In the genomic region with DNA sequence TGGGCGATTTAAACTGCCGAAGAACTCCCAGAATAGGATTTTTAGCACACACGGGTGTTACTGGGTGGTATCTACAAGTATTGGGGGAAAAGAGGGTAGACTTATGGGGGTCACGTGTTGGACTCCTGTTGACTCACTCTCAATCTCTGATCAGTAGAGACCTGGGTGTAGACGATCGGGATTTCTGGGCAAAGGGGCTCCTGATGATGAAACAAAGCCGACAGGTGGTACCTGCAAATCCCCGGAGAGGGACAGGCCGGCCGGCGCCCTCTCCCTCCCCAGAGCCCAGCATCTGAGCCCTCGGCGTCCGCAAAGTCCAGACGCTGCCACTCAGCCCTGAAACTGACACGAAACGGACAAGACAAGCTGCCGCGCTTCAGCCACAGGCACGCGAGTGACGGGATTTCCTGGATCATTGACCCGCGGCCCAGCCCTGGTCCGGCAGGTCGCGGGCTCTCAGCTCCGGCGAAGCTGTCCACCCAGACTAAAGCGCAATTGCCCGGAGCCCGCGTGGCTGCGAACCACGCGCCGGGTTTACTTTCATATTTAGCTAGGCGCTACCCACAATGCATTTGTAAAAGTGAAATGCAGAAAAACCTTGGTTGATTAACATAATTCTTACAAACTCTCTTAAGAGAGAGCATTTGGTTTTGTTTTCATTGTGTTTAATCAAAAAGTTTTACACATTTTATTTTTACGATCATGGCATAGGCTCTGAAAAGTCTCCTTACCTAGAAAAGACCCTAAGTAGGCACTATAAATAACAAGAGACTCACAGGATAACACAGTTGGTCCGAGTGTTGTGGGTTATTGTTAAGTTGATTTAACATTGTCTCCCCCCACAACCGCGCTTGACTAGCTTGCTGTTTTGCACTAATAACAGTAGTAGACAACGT, we compare ENCODE assay signal across 1 cellular context.
A peak's percentile ranks its signal among the peaks of the same experiment; 100 is the strongest.
TF ChIP-seq lines count a peak whose summit lies in the region.

No MANE protein-coding gene starts in this region.

TF ChIP-seq in HEK293, 187 proteins besides CTCF, POLR2A, EP300 and RAD21 (continued from another document and continues in another):
- TF ChIP-seq, protein P1, sequence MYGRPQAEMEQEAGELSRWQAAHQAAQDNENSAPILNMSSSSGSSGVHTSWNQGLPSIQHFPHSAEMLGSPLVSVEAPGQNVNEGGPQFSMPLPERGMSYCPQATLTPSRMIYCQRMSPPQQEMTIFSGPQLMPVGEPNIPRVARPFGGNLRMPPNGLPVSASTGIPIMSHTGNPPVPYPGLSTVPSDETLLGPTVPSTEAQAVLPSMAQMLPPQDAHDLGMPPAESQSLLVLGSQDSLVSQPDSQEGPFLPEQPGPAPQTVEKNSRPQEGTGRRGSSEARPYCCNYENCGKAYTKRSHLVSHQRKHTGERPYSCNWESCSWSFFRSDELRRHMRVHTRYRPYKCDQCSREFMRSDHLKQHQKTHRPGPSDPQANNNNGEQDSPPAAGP (tag by site-specific recombination; IDR thresholded peaks at IDR 0.05), result peak; percentile 60; the same call in 1 of the 2 replicates
- no peak for TF ChIP-seq ZNF623 (tag by site-specific recombination; IDR thresholded peaks at IDR 0.05)
- TF ChIP-seq ZNF157 (tag by site-specific recombination; IDR thresholded peaks at IDR 0.05), result no peak
- TF ChIP-seq, protein P2, sequence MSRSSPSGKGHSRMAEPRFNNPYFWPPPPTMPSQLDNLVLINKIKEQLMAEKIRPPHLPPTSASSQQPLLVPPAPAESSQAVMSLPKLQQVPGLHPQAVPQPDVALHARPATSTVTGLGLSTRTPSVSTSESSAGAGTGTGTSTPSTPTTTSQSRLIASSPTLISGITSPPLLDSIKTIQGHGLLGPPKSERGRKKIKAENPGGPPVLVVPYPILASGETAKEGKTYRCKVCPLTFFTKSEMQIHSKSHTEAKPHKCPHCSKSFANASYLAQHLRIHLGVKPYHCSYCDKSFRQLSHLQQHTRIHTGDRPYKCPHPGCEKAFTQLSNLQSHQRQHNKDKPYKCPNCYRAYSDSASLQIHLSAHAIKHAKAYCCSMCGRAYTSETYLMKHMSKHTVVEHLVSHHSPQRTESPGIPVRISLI (tag by site-specific recombination; IDR thresholded peaks at IDR 0.05), result no peak
- TF ChIP-seq, protein P3, sequence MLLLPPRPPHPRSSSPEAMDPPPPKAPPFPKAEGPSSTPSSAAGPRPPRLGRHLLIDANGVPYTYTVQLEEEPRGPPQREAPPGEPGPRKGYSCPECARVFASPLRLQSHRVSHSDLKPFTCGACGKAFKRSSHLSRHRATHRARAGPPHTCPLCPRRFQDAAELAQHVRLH (tag by site-specific recombination; IDR thresholded peaks at IDR 0.05), result peak; percentile 8; the same call in 1 of the 2 replicates
- peak; percentile 92 for TF ChIP-seq ZNF660 (tag by site-specific recombination; IDR thresholded peaks at IDR 0.05)
- no peak for TF ChIP-seq ZNF48 (tag by site-specific recombination; IDR thresholded peaks at IDR 0.05)
- TF ChIP-seq, protein P4, sequence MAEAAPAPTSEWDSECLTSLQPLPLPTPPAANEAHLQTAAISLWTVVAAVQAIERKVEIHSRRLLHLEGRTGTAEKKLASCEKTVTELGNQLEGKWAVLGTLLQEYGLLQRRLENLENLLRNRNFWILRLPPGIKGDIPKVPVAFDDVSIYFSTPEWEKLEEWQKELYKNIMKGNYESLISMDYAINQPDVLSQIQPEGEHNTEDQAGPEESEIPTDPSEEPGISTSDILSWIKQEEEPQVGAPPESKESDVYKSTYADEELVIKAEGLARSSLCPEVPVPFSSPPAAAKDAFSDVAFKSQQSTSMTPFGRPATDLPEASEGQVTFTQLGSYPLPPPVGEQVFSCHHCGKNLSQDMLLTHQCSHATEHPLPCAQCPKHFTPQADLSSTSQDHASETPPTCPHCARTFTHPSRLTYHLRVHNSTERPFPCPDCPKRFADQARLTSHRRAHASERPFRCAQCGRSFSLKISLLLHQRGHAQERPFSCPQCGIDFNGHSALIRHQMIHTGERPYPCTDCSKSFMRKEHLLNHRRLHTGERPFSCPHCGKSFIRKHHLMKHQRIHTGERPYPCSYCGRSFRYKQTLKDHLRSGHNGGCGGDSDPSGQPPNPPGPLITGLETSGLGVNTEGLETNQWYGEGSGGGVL (tag by site-specific recombination; IDR thresholded peaks at IDR 0.05), result peak; percentile 38; the same call in 1 of the 2 replicates
- TF ChIP-seq, protein P5, sequence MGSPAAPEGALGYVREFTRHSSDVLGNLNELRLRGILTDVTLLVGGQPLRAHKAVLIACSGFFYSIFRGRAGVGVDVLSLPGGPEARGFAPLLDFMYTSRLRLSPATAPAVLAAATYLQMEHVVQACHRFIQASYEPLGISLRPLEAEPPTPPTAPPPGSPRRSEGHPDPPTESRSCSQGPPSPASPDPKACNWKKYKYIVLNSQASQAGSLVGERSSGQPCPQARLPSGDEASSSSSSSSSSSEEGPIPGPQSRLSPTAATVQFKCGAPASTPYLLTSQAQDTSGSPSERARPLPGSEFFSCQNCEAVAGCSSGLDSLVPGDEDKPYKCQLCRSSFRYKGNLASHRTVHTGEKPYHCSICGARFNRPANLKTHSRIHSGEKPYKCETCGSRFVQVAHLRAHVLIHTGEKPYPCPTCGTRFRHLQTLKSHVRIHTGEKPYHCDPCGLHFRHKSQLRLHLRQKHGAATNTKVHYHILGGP (tag by site-specific recombination; IDR thresholded peaks at IDR 0.05), result no peak
- no peak for TF ChIP-seq ZNF19 (tag by site-specific recombination; IDR thresholded peaks at IDR 0.05; ENCODE audit: low read depth)
- TF ChIP-seq ZNF133 (tag by site-specific recombination; IDR thresholded peaks at IDR 0.05), result no peak
- peak; percentile 35 for TF ChIP-seq SP3 (tag by site-specific recombination; IDR thresholded peaks at IDR 0.05)
- no peak for TF ChIP-seq BCL11A (tag by site-specific recombination; IDR thresholded peaks at IDR 0.05; ENCODE audit: low read depth)
- no peak for TF ChIP-seq HOXA7 (CRISPR knock-in tag; IDR thresholded peaks at IDR 0.05; ENCODE audit: borderline replicate concordance)
- peak; percentile 54; the same call in 1 of the 2 replicates for TF ChIP-seq KLF10 (tag by site-specific recombination; IDR thresholded peaks at IDR 0.05)
- TF ChIP-seq, protein P6, sequence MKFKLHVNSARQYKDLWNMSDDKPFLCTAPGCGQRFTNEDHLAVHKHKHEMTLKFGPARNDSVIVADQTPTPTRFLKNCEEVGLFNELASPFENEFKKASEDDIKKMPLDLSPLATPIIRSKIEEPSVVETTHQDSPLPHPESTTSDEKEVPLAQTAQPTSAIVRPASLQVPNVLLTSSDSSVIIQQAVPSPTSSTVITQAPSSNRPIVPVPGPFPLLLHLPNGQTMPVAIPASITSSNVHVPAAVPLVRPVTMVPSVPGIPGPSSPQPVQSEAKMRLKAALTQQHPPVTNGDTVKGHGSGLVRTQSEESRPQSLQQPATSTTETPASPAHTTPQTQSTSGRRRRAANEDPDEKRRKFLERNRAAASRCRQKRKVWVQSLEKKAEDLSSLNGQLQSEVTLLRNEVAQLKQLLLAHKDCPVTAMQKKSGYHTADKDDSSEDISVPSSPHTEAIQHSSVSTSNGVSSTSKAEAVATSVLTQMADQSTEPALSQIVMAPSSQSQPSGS (tag by site-specific recombination; IDR thresholded peaks at IDR 0.05; ENCODE audit: low read depth), result no peak
- TF ChIP-seq ZNF2 (tag by site-specific recombination; IDR thresholded peaks at IDR 0.05), result peak; percentile 72
- TF ChIP-seq, protein P7, sequence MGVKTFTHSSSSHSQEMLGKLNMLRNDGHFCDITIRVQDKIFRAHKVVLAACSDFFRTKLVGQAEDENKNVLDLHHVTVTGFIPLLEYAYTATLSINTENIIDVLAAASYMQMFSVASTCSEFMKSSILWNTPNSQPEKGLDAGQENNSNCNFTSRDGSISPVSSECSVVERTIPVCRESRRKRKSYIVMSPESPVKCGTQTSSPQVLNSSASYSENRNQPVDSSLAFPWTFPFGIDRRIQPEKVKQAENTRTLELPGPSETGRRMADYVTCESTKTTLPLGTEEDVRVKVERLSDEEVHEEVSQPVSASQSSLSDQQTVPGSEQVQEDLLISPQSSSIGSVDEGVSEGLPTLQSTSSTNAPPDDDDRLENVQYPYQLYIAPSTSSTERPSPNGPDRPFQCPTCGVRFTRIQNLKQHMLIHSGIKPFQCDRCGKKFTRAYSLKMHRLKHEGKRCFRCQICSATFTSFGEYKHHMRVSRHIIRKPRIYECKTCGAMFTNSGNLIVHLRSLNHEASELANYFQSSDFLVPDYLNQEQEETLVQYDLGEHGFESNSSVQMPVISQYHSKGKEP (tag by site-specific recombination; IDR thresholded peaks at IDR 0.05), result peak; percentile 56; the same call in 1 of the 2 replicates
- no peak for TF ChIP-seq ZNF621 (tag by site-specific recombination; IDR thresholded peaks at IDR 0.05)
- TF ChIP-seq ZNF423 (tag by site-specific recombination; IDR thresholded peaks at IDR 0.05), result 0 out of 2 replicates have a peak, but pooled peaks have one; percentile 29
- TF ChIP-seq, protein P8, sequence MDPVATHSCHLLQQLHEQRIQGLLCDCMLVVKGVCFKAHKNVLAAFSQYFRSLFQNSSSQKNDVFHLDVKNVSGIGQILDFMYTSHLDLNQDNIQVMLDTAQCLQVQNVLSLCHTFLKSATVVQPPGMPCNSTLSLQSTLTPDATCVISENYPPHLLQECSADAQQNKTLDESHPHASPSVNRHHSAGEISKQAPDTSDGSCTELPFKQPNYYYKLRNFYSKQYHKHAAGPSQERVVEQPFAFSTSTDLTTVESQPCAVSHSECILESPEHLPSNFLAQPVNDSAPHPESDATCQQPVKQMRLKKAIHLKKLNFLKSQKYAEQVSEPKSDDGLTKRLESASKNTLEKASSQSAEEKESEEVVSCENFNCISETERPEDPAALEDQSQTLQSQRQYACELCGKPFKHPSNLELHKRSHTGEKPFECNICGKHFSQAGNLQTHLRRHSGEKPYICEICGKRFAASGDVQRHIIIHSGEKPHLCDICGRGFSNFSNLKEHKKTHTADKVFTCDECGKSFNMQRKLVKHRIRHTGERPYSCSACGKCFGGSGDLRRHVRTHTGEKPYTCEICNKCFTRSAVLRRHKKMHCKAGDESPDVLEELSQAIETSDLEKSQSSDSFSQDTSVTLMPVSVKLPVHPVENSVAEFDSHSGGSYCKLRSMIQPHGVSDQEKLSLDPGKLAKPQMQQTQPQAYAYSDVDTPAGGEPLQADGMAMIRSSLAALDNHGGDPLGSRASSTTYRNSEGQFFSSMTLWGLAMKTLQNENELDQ (tag by site-specific recombination; IDR thresholded peaks at IDR 0.05; ENCODE audit: low read depth), result no peak
- TF ChIP-seq ZNF558 (tag by site-specific recombination; IDR thresholded peaks at IDR 0.05), result 0 out of 2 replicates have a peak, but pooled peaks have one; percentile 14
- TF ChIP-seq OSR2 (tag by site-specific recombination; IDR thresholded peaks at IDR 0.05), result no peak
- peak; percentile 60 for TF ChIP-seq ZXDB (tag by site-specific recombination; IDR thresholded peaks at IDR 0.05)
- TF ChIP-seq ZNF560 (tag by site-specific recombination; IDR thresholded peaks at IDR 0.05; ENCODE audit: borderline replicate concordance), result no peak
- no peak for TF ChIP-seq ZNF596 (tag by site-specific recombination; IDR thresholded peaks at IDR 0.05)
- TF ChIP-seq ZNF521 (tag by site-specific recombination; IDR thresholded peaks at IDR 0.05), result no peak
- TF ChIP-seq ZNF184 (tag by site-specific recombination; IDR thresholded peaks at IDR 0.05), result 0 out of 2 replicates have a peak, but pooled peaks have one; percentile 39
- TF ChIP-seq SETDB1 (IDR thresholded peaks at IDR 0.05; ENCODE audit: insufficient read length, low read length), result no peak
- TF ChIP-seq MZF1 (tag by site-specific recombination; IDR thresholded peaks at IDR 0.05; ENCODE audit: borderline replicate concordance), result peak; percentile 25; the same call in 1 of the 2 replicates
- TF ChIP-seq ZNF624 (tag by site-specific recombination; IDR thresholded peaks at IDR 0.05), result no peak
- no peak for TF ChIP-seq ZNF791 (tag by site-specific recombination; IDR thresholded peaks at IDR 0.05)
- peak; percentile 86 for TF ChIP-seq ZNF335 (tag by site-specific recombination; conservative IDR thresholded peaks at IDR 0.05)
- TF ChIP-seq ZBTB8A (tag by site-specific recombination; IDR thresholded peaks at IDR 0.05), result peak; percentile 93
- TF ChIP-seq ZNF155 (tag by site-specific recombination; IDR thresholded peaks at IDR 0.05), result no peak
- 0 out of 2 replicates have a peak, but pooled peaks have one; percentile 61 for TF ChIP-seq REPIN1 (tag by site-specific recombination; IDR thresholded peaks at IDR 0.05; ENCODE audit: low read depth)
- TF ChIP-seq, protein P9, sequence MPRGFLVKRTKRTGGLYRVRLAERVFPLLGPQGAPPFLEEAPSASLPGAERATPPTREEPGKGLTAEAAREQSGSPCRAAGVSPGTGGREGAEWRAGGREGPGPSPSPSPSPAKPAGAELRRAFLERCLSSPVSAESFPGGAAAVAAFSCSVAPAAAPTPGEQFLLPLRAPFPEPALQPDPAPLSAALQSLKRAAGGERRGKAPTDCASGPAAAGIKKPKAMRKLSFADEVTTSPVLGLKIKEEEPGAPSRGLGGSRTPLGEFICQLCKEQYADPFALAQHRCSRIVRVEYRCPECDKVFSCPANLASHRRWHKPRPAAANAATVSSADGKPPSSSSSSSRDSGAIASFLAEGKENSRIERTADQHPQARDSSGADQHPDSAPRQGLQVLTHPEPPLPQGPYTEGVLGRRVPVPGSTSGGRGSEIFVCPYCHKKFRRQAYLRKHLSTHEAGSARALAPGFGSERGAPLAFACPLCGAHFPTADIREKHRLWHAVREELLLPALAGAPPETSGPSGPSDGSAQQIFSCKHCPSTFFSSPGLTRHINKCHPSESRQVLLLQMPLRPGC (tag by site-specific recombination; IDR thresholded peaks at IDR 0.05), result no peak
- TF ChIP-seq ZNF544 (tag by site-specific recombination; IDR thresholded peaks at IDR 0.05), result no peak
- TF ChIP-seq ZNF549 (tag by site-specific recombination; IDR thresholded peaks at IDR 0.05), result no peak
- TF ChIP-seq ZNF433 (tag by site-specific recombination; IDR thresholded peaks at IDR 0.05; ENCODE audit: low read depth), result no peak
- TF ChIP-seq SP7 (tag by site-specific recombination; IDR thresholded peaks at IDR 0.05), result peak; percentile 78
- no peak for TF ChIP-seq ZNF112 (tag by site-specific recombination; IDR thresholded peaks at IDR 0.05)
- 0 out of 2 replicates have a peak, but pooled peaks have one; percentile 32 for TF ChIP-seq ZBTB21 (tag by site-specific recombination; IDR thresholded peaks at IDR 0.05)
- no peak for TF ChIP-seq ZNF473 (tag by site-specific recombination; IDR thresholded peaks at IDR 0.05)
- no peak for TF ChIP-seq ZNF239 (tag by site-specific recombination; IDR thresholded peaks at IDR 0.05)
- no peak for TF ChIP-seq ZBTB7A (tag by site-specific recombination; IDR thresholded peaks at IDR 0.05; ENCODE audit: low read depth)
- TF ChIP-seq ZBTB17 (tag by site-specific recombination; IDR thresholded peaks at IDR 0.05), result peak; percentile 87
- TF ChIP-seq ZNF146 (tag by site-specific recombination; IDR thresholded peaks at IDR 0.05), result peak; percentile 9; the same call in 1 of the 2 replicates
